8 cellular contexts compared by ENCODE assay signal in genomic region chr6:138817799-138818198, GRCh38. TPM values are rescaled to one million over a fixed set of nuclear protein-coding genes. Genes with fewer than 3 reads are reported as not detected.
DNase-seq lines count a peak whose midpoint lies in the region; ATAC-seq lines count a peak whose summit lies in the region.

No MANE protein-coding gene starts in this region.

- H3K4me3 Mint-ChIP-seq in activated T-helper 2 cell treated with anti-CD3 and anti-CD28 coated beads, Interferon-gamma antibody, Interleukin-2, Interleukin-4, amounts not matched to agents 10 μg/mL and 5 μg/mL and 100 μg/mL, durations not matched to agents 14 hours and 24 hours and 36 hours (ENCODE audit: low read depth), result peak overlapping the region; percentile 61

- intact Hi-C loops in activated T-helper 2 cell treated with anti-CD3 and anti-CD28 coated beads, Interferon-gamma antibody, Interleukin-2, Interleukin-4, amounts not matched to agents 10 μg/mL and 5 μg/mL and 100 μg/mL, durations not matched to agents 14 hours and 24 hours and 36 hours (cut with micrococcal nuclease), result loop anchor here (1.0 to 5.0 kb wide), 12 partner anchors 44 to 557 kb away; partner anchors contain the start of genes ABRACL, CCDC28A, CITED2 and TXLNB

- H3K4me3 ChIP-seq in Karpas-422 (ENCODE audit: low read length), result no peak overlapping the region

- H2AFZ ChIP-seq in Karpas-422 (ENCODE audit: low read length), result peak overlapping the region; percentile 74; the same call in 1 of the 2 replicates

- H3K27me3 Mint-ChIP-seq in activated T-helper 2 cell treated with anti-CD3 and anti-CD28 coated beads, Interferon-gamma antibody, Interleukin-2, Interleukin-4, amounts not matched to agents 10 μg/mL and 5 μg/mL and 100 μg/mL, durations not matched to agents 14 hours and 24 hours and 36 hours (ENCODE audit: low read depth), result no peaks in the 10 kb centered on the region

- no peaks in the 10 kb centered on the region for H3K27me3 ChIP-seq in Karpas-422 (ENCODE audit: low read length)

- no peak for ATAC-seq in HG03460 (IDR thresholded peaks at IDR 0.05; ENCODE audit: unreplicated experiment)

- no peak overlapping the region for H3K27ac ChIP-seq in Karpas-422 (ENCODE audit: low read length)

- no peak overlapping the region for H3K4me2 ChIP-seq in Karpas-422 (ENCODE audit: low read depth, low read length, poor library complexity, severe bottlenecking)

- no peaks in the 10 kb centered on the region for H3K36me3 Mint-ChIP-seq in activated T-helper 2 cell treated with anti-CD3 and anti-CD28 coated beads, Interferon-gamma antibody, Interleukin-2, Interleukin-4, amounts not matched to agents 10 μg/mL and 5 μg/mL and 100 μg/mL, durations not matched to agents 14 hours and 24 hours and 36 hours (ENCODE audit: low read depth)

- H3K9ac ChIP-seq in Karpas-422 (ENCODE audit: low read length), result no peak overlapping the region

- peak; percentile 8 for DNase-seq in GF-D8 (lab: John Stamatoyannopoulos, UW)
- DNase-seq in Karpas-422, result no peak
- DNase-seq in activated T-helper 2 cell treated with anti-CD3 and anti-CD28 coated beads, Interferon-gamma antibody, Interleukin-2, Interleukin-4, amounts not matched to agents 10 μg/mL and 5 μg/mL and 100 μg/mL, durations not matched to agents 14 hours and 24 hours and 36 hours (ENCODE audit: low spot score), result no peak
- DNase-seq in left kidney (ENCODE audit: low read depth, low spot score), result peak; percentile 91
- no peak for DNase-seq in activated gamma-delta T cell (lab: John Stamatoyannopoulos, UW)
- no peak for DNase-seq in stimulated activated naive CD4-positive, alpha-beta T cell (lab: John Stamatoyannopoulos, UW)
- DNase-seq in KG1 (lab: John Stamatoyannopoulos, UW), result no peak

- H3K9me3 ChIP-seq in Karpas-422 (ENCODE audit: low read length), result no peaks in the 10 kb centered on the region

- no peaks in the 10 kb centered on the region for H3K9me3 Mint-ChIP-seq in activated T-helper 2 cell treated with anti-CD3 and anti-CD28 coated beads, Interferon-gamma antibody, Interleukin-2, Interleukin-4, amounts not matched to agents 10 μg/mL and 5 μg/mL and 100 μg/mL, durations not matched to agents 14 hours and 24 hours and 36 hours

- no peaks in the 10 kb centered on the region for H3K9me2 ChIP-seq in Karpas-422 (replicated peaks; ENCODE audit: insufficient read depth, low read length)

- no peaks in the 10 kb centered on the region for H3K79me2 ChIP-seq in Karpas-422 (ENCODE audit: low read length)

- H3K4me1 ChIP-seq in Karpas-422 (ENCODE audit: low read length), result peaks cover 12% of the 10 kb centered on the region

- H3K27ac Mint-ChIP-seq in activated T-helper 2 cell treated with anti-CD3 and anti-CD28 coated beads, Interferon-gamma antibody, Interleukin-2, Interleukin-4, amounts not matched to agents 10 μg/mL and 5 μg/mL and 100 μg/mL, durations not matched to agents 14 hours and 24 hours and 36 hours, result peak overlapping the region; percentile 94

- no peaks in the 10 kb centered on the region for H4K20me1 ChIP-seq in Karpas-422 (ENCODE audit: insufficient read depth, low read depth, low read length)

- H3K36me3 ChIP-seq in Karpas-422 (ENCODE audit: insufficient read depth, low read length), result no peaks in the 10 kb centered on the region

- peaks cover 41% of the 10 kb centered on the region for H3K4me1 Mint-ChIP-seq in activated T-helper 2 cell treated with anti-CD3 and anti-CD28 coated beads, Interferon-gamma antibody, Interleukin-2, Interleukin-4, amounts not matched to agents 10 μg/mL and 5 μg/mL and 100 μg/mL, durations not matched to agents 14 hours and 24 hours and 36 hours (ENCODE audit: low read depth)

RNA-seq across cellular contexts. Expression of gene ECT2L, which starts 21.9 kb away (rescaled TPM):
- total RNA-seq in Karpas-422 (2014; rRNA removed; shearing (Covaris generic); ENCODE audit: low replicate concordance), result not detected in 2 replicates
- not detected in 2 replicates for total RNA-seq in activated T-helper 2 cell treated with anti-CD3 and anti-CD28 coated beads, Interferon-gamma antibody, Interleukin-2, Interleukin-4, amounts not matched to agents 10 μg/mL and 5 μg/mL and 100 μg/mL, durations not matched to agents 14 hours and 24 hours and 36 hours

RNA-seq across cellular contexts. Expression of gene CCDC28A, which starts 44.2 kb away (rescaled TPM):
- 43.8 and 55.2 TPM in 2 replicates for total RNA-seq in Karpas-422 (2014; rRNA removed; shearing (Covaris generic); ENCODE audit: low replicate concordance)
- 18.2 and 19.2 TPM in 2 replicates for total RNA-seq in activated T-helper 2 cell treated with anti-CD3 and anti-CD28 coated beads, Interferon-gamma antibody, Interleukin-2, Interleukin-4, amounts not matched to agents 10 μg/mL and 5 μg/mL and 100 μg/mL, durations not matched to agents 14 hours and 24 hours and 36 hours

Comparison
In these comparisons a context has a peak if more than half of its experiments do, and no peak if none do; other contexts are left out.
1. DNase-seq: peak in GF-D8 (single experiment) and left kidney (single experiment); none in Karpas-422 (single experiment), activated T-helper 2 cell treated with anti-CD3 and anti-CD28 coated beads, Interferon-gamma antibody, Interleukin-2, Interleukin-4, amounts not matched to agents 10 μg/mL and 5 μg/mL and 100 μg/mL, durations not matched to agents 14 hours and 24 hours and 36 hours (single experiment), activated gamma-delta T cell (single experiment), stimulated activated naive CD4-positive, alpha-beta T cell (0 of 6) and KG1 (single experiment).